26 cellular contexts compared by ENCODE assay signal in the genomic region with DNA sequence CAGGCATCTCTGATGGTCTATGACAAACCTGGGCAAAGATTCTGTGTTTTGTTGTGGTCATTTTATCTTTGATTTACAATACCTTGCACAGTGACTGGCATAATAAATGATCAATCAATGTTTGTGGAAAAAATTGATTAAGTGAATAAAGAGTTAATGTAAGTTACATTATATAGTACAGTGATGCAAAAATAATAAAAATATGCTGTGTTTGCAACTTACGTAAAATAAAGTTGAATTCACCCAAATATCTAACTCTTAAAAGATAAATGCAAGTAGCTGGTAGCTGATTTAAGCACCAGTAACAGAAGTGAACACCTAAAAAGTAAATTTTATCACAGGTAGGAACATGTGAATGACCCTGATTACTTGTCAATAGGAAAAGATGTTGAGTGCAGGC.
"Had no signal": no experiment of that assay in that cellular context is flagged by ENCODE, and none has a peak within 500 bp of the region (broad histone marks: within the 10 kb centered on the region; RNA-seq: fewer than 3 reads in every experiment).

No MANE protein-coding gene starts in this region.

- ATAC-seq: effector memory CD8-positive, alpha-beta T cell; esophagus mucosa; gastrocnemius medialis; heart right ventricle; left cardiac atrium; left lung; left ventricle myocardium superior; lower lobe of right lung; mucosa of descending colon had no signal

- H3K4me3 ChIP-seq: colonic mucosa, esophagus squamous epithelium, gastrocnemius medialis, heart right ventricle, left lung, lower lobe of right lung, mucosa of descending colon had no signal

- DNase-seq: colonic mucosa; cortex of kidney; effector CD8-positive, alpha-beta T cell; effector memory CD8-positive, alpha-beta T cell; endodermal cell; erythroblast; esophagus squamous epithelium; foreskin fibroblast; foreskin melanocyte; gastrocnemius medialis; glutamatergic neuron; head of caudate nucleus; heart right ventricle; hippocampal formation; left cardiac atrium; left lung; left ventricle myocardium superior; lower lobe of right lung; mesenchymal stem cell; mucosa of descending colon; naive B cell had no signal

- H3K36me3 ChIP-seq: colonic mucosa, lower lobe of right lung had no signal

- H3K27me3 ChIP-seq: colonic mucosa, esophagus squamous epithelium, gastrocnemius medialis, heart right ventricle, left lung had no signal

- H3K4me1 ChIP-seq: colonic mucosa, esophagus squamous epithelium, gastrocnemius medialis, left lung, lower lobe of right lung had no signal

- H3K27ac ChIP-seq: colonic mucosa, epithelial cell of prostate, esophagus squamous epithelium, gastrocnemius medialis, heart right ventricle, left lung, lower lobe of right lung had no signal

- H3K9me3 ChIP-seq: colonic mucosa, esophagus squamous epithelium, gastrocnemius medialis, heart right ventricle, left lung, lower lobe of right lung, mucosa of descending colon had no signal

- FAIRE-seq: endometrium, islet of Langerhans, keratinocyte had no signal
